In the genomic region with DNA sequence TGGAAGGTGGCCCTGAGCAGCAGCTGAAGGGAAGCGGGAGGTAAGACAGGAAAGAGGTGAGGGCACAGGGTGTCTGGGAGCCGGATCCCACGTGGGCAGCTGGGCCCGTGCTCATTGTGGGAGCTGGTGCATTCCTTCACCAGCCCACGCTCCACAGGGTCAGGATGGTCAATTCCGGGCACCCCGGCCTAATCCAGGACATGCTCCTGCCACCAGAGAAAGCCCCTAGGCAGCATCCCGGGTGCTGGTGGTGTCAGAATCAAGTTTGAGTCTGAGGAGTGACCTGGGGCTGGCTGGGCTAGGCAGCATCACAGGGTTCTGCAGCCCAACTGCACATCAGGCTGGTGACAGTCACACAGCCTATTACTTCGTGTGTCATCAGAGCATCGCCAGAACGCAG, we compare ENCODE assay signal across 1 cellular context.
TF ChIP-seq lines count a peak whose summit lies in the region.

No MANE protein-coding gene starts in this region.

TF ChIP-seq in endothelial cell of umbilical vein, 7 proteins besides CTCF, POLR2A, EP300 and RAD21:
- TF ChIP-seq, protein P1, sequence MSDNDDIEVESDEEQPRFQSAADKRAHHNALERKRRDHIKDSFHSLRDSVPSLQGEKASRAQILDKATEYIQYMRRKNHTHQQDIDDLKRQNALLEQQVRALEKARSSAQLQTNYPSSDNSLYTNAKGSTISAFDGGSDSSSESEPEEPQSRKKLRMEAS (IDR thresholded peaks at IDR 0.05; ENCODE audit: insufficient read depth, insufficient read length) = no peak
- TF ChIP-seq GATA2 (IDR thresholded peaks at IDR 0.05; ENCODE audit: insufficient read depth, insufficient read length, low read depth, low read length) (no peak), POLR2AphosphoS5 (IDR thresholded peaks at IDR 0.05; ENCODE audit: insufficient read depth, low read depth, low read length) (no peak), FOS (IDR thresholded peaks at IDR 0.05; ENCODE audit: borderline replicate concordance, insufficient read depth, low read length) (no peak), EZH2 (IDR thresholded peaks at IDR 0.05; ENCODE audit: borderline replicate concordance, low read depth, low read length, severe bottlenecking) (no peak), JUN (IDR thresholded peaks at IDR 0.05; ENCODE audit: borderline replicate concordance, insufficient read depth, insufficient read length, low read depth) (no peak), MYC (IDR thresholded peaks at IDR 0.05; ENCODE audit: low read depth, low read length) (no peak)
TF ChIP-seq in endothelial cell of umbilical vein: peak in this region for 0.
